ENCODE assay signal across 8 cellular contexts in the genomic region with DNA sequence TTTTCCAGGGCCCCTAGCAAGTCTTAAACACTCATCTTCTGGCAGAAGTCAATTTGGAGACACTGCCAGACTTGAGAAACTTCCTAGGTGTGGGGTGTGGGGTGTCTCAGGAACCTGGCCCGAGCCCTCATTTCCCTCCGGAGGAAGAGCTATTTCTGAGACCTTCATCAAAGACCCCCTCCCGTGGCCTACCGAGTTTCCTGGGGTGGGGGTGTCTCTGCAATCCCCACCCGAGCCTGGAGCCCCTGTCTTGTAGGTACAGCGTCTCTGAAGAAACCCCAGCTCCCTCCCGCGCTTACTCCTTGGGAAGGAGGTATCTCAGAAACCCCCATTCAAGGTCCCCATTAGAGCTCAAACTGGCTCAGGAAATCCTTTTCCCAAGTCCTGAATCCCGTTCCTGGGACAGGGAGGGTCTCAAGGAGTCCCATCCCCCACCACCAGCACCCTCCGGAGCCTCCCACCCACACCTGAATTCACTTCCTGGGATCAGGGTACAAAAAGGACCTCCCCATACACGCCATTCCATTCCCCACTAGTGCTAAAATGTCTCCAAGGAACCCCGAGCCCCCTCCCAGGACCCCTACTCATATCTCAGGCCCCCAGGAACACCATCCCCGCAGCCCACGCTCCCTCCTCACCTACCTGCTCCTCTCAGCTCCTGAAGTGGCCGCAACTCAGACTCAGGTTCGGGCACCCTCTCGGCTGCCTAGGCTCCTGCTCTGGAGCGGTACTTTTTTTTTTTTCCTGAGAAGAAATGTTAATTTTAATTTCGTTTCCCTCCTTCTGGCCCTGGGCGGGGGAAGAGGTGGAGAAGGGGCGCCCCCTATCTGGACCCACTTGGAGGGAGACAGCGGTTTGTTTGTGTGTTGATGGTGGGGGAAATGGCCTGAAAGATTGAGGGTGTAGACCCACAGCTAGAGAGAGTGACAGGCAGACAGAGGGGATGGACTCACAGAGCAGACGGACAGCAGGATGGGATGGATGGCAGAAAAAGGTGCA. TPM values are rescaled to one million over a fixed set of nuclear protein-coding genes. Genes with fewer than 3 reads are reported as not detected.
DNase-seq lines count a peak whose midpoint lies in the region; ATAC-seq, FAIRE-seq and TF ChIP-seq lines count a peak whose summit lies in the region.

No MANE protein-coding gene starts in this region.

- WGBS in prostate gland, result 31% methylated on average over 23 of the region's 23 CpGs

- DNase-seq in RKO (ENCODE audit: low spot score) (peak; percentile 23), bronchial epithelial cell (ENCODE audit: low read depth) (no peak), NCI-H187 treated with DMSO at 0.1 percent for 48 hours (lab: John Stamatoyannopoulos, UW) (no peak), NCI-H510A treated with DMSO at 0.1 percent for 48 hours (lab: John Stamatoyannopoulos, UW) (no peak), prostate gland (ENCODE audit: low spot score) (no peak)

- peaks cover 17% of the 10 kb centered on the region for H3K27me3 Mint-ChIP-seq in nephron (ENCODE audit: low read depth)

- intact Hi-C loops in prostate gland (cut with DNase I), result no loop called here

- H3K4me1 ChIP-seq in prostate gland (replicated peaks), result no peaks in the 10 kb centered on the region

- peaks cover 10% of the 10 kb centered on the region for H3K36me3 ChIP-seq in bronchial epithelial cell (ENCODE audit: control insufficient read depth, insufficient read depth, low read length)
- H3K36me3 ChIP-seq in prostate gland, result no peaks in the 10 kb centered on the region

- no peak for FAIRE-seq in bronchial epithelial cell (lab: Jason Lieb, UNC)

- peak overlapping the region; percentile 69 to 77 (median 77) for H3K4me3 Mint-ChIP-seq in nephron

- no peaks in the 10 kb centered on the region for H3K9me3 ChIP-seq in prostate gland

- H3K27ac ChIP-seq in prostate gland, result no peak overlapping the region

- no peak for TF ChIP-seq POLR2A in prostate gland (IDR thresholded peaks at IDR 0.05)

- TF ChIP-seq CTCF in bronchial epithelial cell (IDR thresholded peaks at IDR 0.05; ENCODE audit: insufficient read depth, low read length, severe bottlenecking) (peak; percentile 15), nephron (IDR thresholded peaks at IDR 0.05; ENCODE audit: unreplicated experiment in 3 of 3) (no peak), prostate gland (IDR thresholded peaks at IDR 0.05) (no peak)

- H3K9me3 Mint-ChIP-seq in nephron, result peaks cover 17% of the 10 kb centered on the region

- H3K4me3 ChIP-seq in bronchial epithelial cell (ENCODE audit: low read depth, low read length) (peak overlapping the region; percentile 56), prostate gland (peak overlapping the region in 1 of 2 donors; percentile 15)

- ATAC-seq in GM21423 (IDR thresholded peaks at IDR 0.05; ENCODE audit: unreplicated experiment) (peak; percentile 65), HG02981 (IDR thresholded peaks at IDR 0.05; ENCODE audit: unreplicated experiment) (no peak)

- H3K27ac Mint-ChIP-seq in nephron, result no peak overlapping the region

- H3K27me3 ChIP-seq in bronchial epithelial cell (ENCODE audit: control insufficient read depth, insufficient read depth, low read length), result no peaks in the 10 kb centered on the region
- no peaks in the 10 kb centered on the region for H3K27me3 ChIP-seq in prostate gland (replicated peaks; ENCODE audit: insufficient read depth)

- no peaks in the 10 kb centered on the region for H3K36me3 Mint-ChIP-seq in nephron (ENCODE audit: low read depth)

- peaks cover 44% of the 10 kb centered on the region for H3K4me1 Mint-ChIP-seq in nephron

RNA-seq across cellular contexts. Expression of a gene that starts 1.1 kb away (rescaled TPM):
- total RNA-seq in bronchial epithelial cell, result 134 and 348 TPM in 2 replicates
- total RNA-seq in prostate gland, result 1 to 10 TPM; 3.0 to 6.2 TPM

RNA-seq across cellular contexts. Expression of a gene that starts 7.0 kb away (rescaled TPM):
- total RNA-seq in bronchial epithelial cell, result 131 and 154 TPM in 2 replicates
- total RNA-seq in prostate gland, result 10 to 100 TPM; 44.3 to 56.1 TPM

RNA-seq across cellular contexts. Expression of a gene that starts 39.8 kb away (rescaled TPM):
- total RNA-seq in bronchial epithelial cell (33.4 and 46.2 TPM in 2 replicates), prostate gland (10 to 100 TPM; 15.1 to 61.7 TPM)

RNA-seq across cellular contexts. Expression of a gene that starts 52.6 kb away (rescaled TPM):
- total RNA-seq in bronchial epithelial cell, result 122 and 244 TPM in 2 replicates
- 10 to 100 TPM; 37.8 to 46.9 TPM for total RNA-seq in prostate gland

RNA-seq across cellular contexts. Expression of a gene that starts 57.2 kb away (rescaled TPM):
- not detected in 2 replicates for total RNA-seq in bronchial epithelial cell
- under 1 TPM in 1 of 2 donors, not detected in 1; 0.91 TPM for total RNA-seq in prostate gland

Comparison
In these comparisons a context has a peak if more than half of its experiments do, and no peak if none do; other contexts are left out.
1. RNA of a gene that starts 1.1 kb away (total RNA-seq): 134 to 348 TPM in bronchial epithelial cell; 3.0 to 6.2 TPM in prostate gland; every median in the first group is over 10 times any median in the second.